ENCODE assay signal across 12 cellular contexts in the genomic region with DNA sequence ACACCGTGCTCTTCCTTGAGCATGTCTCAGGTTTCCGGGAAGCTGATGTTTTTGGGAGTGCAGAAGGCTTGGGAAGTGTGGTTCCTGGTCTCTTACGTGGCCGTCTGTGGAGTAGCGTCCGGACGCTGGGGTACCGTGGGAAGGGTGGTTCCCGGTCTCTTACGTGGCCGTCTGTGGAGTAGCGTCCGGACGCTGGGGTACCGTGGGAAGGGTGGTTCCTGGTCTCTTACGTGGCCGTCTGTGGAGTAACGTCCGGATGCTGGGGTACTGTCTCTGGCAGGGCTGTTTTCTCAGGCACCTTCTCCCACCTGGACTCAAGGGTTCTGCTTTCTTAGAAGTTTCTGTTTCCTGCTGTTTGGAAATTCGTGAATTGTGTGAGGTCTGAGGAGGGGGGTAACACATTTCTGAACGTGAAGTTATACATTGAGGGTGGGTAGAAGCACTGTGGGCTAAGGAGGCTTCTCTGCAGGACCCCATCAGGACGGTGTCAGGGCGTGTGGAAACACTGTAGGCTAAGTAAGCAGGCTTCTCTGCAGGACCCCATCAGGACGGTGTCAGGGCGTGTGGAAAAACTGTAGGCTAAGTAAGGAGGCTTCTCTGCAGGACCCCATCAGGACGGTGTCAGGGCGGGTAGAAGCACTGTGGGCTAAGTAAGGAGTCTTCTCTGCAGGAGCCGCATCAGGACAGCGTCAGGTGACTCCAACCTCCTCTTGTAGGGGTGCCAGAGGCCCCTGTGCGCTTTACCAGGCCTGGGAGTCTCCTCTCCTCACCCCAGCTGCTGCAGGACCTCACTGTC. TPM values are rescaled to one million over a fixed set of nuclear protein-coding genes. Genes with fewer than 3 reads are reported as not detected.
DNase-seq lines count a peak whose midpoint lies in the region; ATAC-seq and TF ChIP-seq lines count a peak whose summit lies in the region.
"Had no signal": no experiment of that assay in that cellular context is flagged by ENCODE, and none has a peak within 500 bp of the region (broad histone marks: within the 10 kb centered on the region; RNA-seq: fewer than 3 reads in every experiment).

No MANE protein-coding gene starts in this region.

- no peak overlapping the region for H3K9ac ChIP-seq in SK-N-SH
- no peak overlapping the region for H3K9ac ChIP-seq in mesendoderm (ENCODE audit: low read length)

- no peak overlapping the region for H3K4me2 ChIP-seq in SK-N-SH
- H3K4me2 ChIP-seq in mesendoderm (ENCODE audit: low read length), result no peak overlapping the region

- 88% methylated on average over 26 of the region's 30 CpGs for WGBS in SK-N-SH (ENCODE audit: low lambda C conversion rate)
- WGBS in mesendoderm (ENCODE audit: extremely low coverage, insufficient coverage, low lambda C conversion rate), result no CpG with 5 or more reads among the region's 30 CpGs
- WGBS in suprapubic skin, result 89% methylated on average over 30 of the region's 30 CpGs

- no peaks in the 10 kb centered on the region; a peak in 1 of 4 replicates for H3K4me1 ChIP-seq in SK-N-SH (ENCODE audit: control insufficient read depth in 1 of 2, insufficient read depth in 2 of 2, low read depth in 1 of 2, low read length in 1 of 2)
- peaks cover 5% of the 10 kb centered on the region for H3K4me1 ChIP-seq in mesendoderm (ENCODE audit: control insufficient read depth, low read depth, low read length)
- H3K4me1 ChIP-seq in suprapubic skin, result peaks cover 38% of the 10 kb centered on the region
- peaks cover 11% of the 10 kb centered on the region for H3K4me1 ChIP-seq in SJCRH30

- POLR2A ChIA-PET in SK-N-SH (lab: Yijun Ruan, JAX), result no interaction called here

- peak; percentile 20; the same call in 1 of the 3 replicates for ATAC-seq in SK-N-SH treated with all-trans-retinoic acid at 6 μM for 48 hours

- H3K36me3 ChIP-seq in SK-N-SH (replicated peaks in 1 of 2; ENCODE audit: control insufficient read depth in 1 of 2, insufficient read depth in 2 of 2, low read length in 1 of 2) (no peaks in the 10 kb centered on the region), mesendoderm (ENCODE audit: control insufficient read depth, insufficient read depth, low read length) (no peaks in the 10 kb centered on the region), suprapubic skin (no peaks in the 10 kb centered on the region), SJCRH30 (no peaks in the 10 kb centered on the region)

- no peaks in the 10 kb centered on the region for H3K9me2 ChIP-seq in SK-N-SH

- peak overlapping the region; percentile 92 for H2AK5ac ChIP-seq in mesendoderm (ENCODE audit: low read length)

- peak overlapping the region; percentile 13 for H2BK5ac ChIP-seq in mesendoderm (ENCODE audit: low read length)

- no peak overlapping the region for H3K4me3 ChIP-seq in SK-N-SH (ENCODE audit: low read depth in 2 of 2, low read length in 1 of 2)
- H3K4me3 ChIP-seq in mesendoderm (ENCODE audit: low read length), result no peak overlapping the region
- no peak overlapping the region for H3K4me3 ChIP-seq in suprapubic skin
- no peak overlapping the region for H3K4me3 ChIP-seq in SJCRH30
- H3K4me3 ChIP-seq: mucosa of descending colon had no signal

- CTCF ChIA-PET in SK-N-SH (lab: Yijun Ruan, JAX), result interaction anchor here (1.3 kb wide), 1 partner anchor 21 kb away, joined by 4 read pairs; no protein-coding TSS in a partner anchor

- no peak overlapping the region for H4K5ac ChIP-seq in mesendoderm (ENCODE audit: low read length)

- H3K56ac ChIP-seq in mesendoderm (ENCODE audit: low read length), result peak overlapping the region; percentile 76

- H3K18ac ChIP-seq in mesendoderm (ENCODE audit: low read length), result peak overlapping the region; percentile 65

- TF ChIP-seq POLR2A in suprapubic skin (IDR thresholded peaks at IDR 0.05), result no peak

- H3K23ac ChIP-seq in mesendoderm (ENCODE audit: low read length), result no peak overlapping the region

- peak overlapping the region; percentile 2 for H2BK120ac ChIP-seq in mesendoderm (ENCODE audit: low read depth, low read length)

- H2AFZ ChIP-seq in SK-N-SH (ENCODE audit: low read depth), result no peak overlapping the region

- H3F3A ChIP-seq in SK-N-SH (replicated peaks; ENCODE audit: insufficient read depth), result no peaks in the 10 kb centered on the region

- no peaks in the 10 kb centered on the region for H4K20me1 ChIP-seq in SK-N-SH (ENCODE audit: insufficient read depth)

- TF ChIP-seq CTCF in SK-N-SH (IDR thresholded peaks at IDR 0.05) (no peak), suprapubic skin (IDR thresholded peaks at IDR 0.05) (no peak)

- no peak overlapping the region for H3K27ac ChIP-seq in SK-N-SH (ENCODE audit: low read depth in 2 of 2, low read length in 1 of 2)
- peak overlapping the region; percentile 87 for H3K27ac ChIP-seq in angular gyrus (ENCODE audit: low read depth, low read length)
- H3K27ac ChIP-seq in mesendoderm (ENCODE audit: low read depth, low read length), result no peak overlapping the region
- peak overlapping the region; percentile 90 for H3K27ac ChIP-seq in suprapubic skin
- H3K27ac ChIP-seq in SJCRH30, result no peak overlapping the region; the same call in 1 of the 2 replicates
- H3K27ac ChIP-seq: 22Rv1 had no signal

- H3K4ac ChIP-seq in mesendoderm (ENCODE audit: low read depth, low read length), result peak overlapping the region; percentile 81

- no peak for TF ChIP-seq RAD21 in SK-N-SH (IDR thresholded peaks at IDR 0.05; ENCODE audit: low read length)

- TF ChIP-seq EP300 in SK-N-SH (IDR thresholded peaks at IDR 0.05; ENCODE audit: borderline replicate concordance in 1 of 2, low read depth in 1 of 2, low read length in 1 of 2) (no peak), suprapubic skin (IDR thresholded peaks at IDR 0.05) (no peak)

- H2BK15ac ChIP-seq in mesendoderm (replicated peaks; ENCODE audit: low read depth), result no peak overlapping the region

- H3K27me3 ChIP-seq in SK-N-SH (ENCODE audit: insufficient read depth) (no peaks in the 10 kb centered on the region), mesendoderm (ENCODE audit: insufficient read depth, low read length, poor library complexity) (no peaks in the 10 kb centered on the region), suprapubic skin (no peaks in the 10 kb centered on the region), SJCRH30 (no peaks in the 10 kb centered on the region)

- DNase-seq in SK-N-SH, result no peak
- no peak for DNase-seq in mesendoderm
- no peak for DNase-seq in suprapubic skin (ENCODE audit: low spot score in 2 of 2)
- no peak for DNase-seq in foreskin melanocyte
- DNase-seq in SJCRH30, result no peak
- DNase-seq in NCI-H510A treated with DMSO at 0.1 percent for 48 hours (lab: John Stamatoyannopoulos, UW), result no peak
- DNase-seq: NCI-H2081 treated with DMSO at 0.1 percent for 48 hours had no signal

- H3K79me2 ChIP-seq in SK-N-SH (ENCODE audit: insufficient read depth), result no peaks in the 10 kb centered on the region
- H3K79me2 ChIP-seq in mesendoderm (ENCODE audit: control insufficient read depth, insufficient read depth, low read length), result no peaks in the 10 kb centered on the region

- H3K9me3 ChIP-seq in SK-N-SH, result no peaks in the 10 kb centered on the region
- H3K9me3 ChIP-seq in suprapubic skin, result no peaks in the 10 kb centered on the region
- H3K9me3 ChIP-seq in SJCRH30 (replicated peaks), result no peaks in the 10 kb centered on the region
- H3K9me3 ChIP-seq: mucosa of descending colon had no signal

- no peaks in the 10 kb centered on the region for H3K79me1 ChIP-seq in mesendoderm (ENCODE audit: low read length)

- no peak overlapping the region for H4K8ac ChIP-seq in mesendoderm (ENCODE audit: low read depth, low read length)

TF ChIP-seq in SK-N-SH treated with all-trans-retinoic acid at 6 μM for 48 hours, 23 proteins besides CTCF, POLR2A, EP300 and RAD21 (continues in another document):
- no peak for TF ChIP-seq ESRRG (CRISPR knock-in tag; IDR thresholded peaks at IDR 0.05)
- no peak for TF ChIP-seq GLIS3 (CRISPR knock-in tag; IDR thresholded peaks at IDR 0.05)

TF ChIP-seq in SK-N-SH, 30 proteins besides CTCF, POLR2A, EP300 and RAD21 (continues in another document):
- no peak for TF ChIP-seq TEAD4 (IDR thresholded peaks at IDR 0.05; ENCODE audit: borderline replicate concordance, insufficient read depth)

RNA-seq across cellular contexts. Expression of gene IFITM3, which starts 5.3 kb away (rescaled TPM):
- 229 and 326 TPM in 2 replicates for polyA plus RNA-seq in SK-N-SH (2012; rRNA removed)
- 148 and 237 TPM in 2 replicates for polyA plus RNA-seq in SK-N-SH (2012; cell fraction: cytosol; rRNA removed)
- 84.2 and 113 TPM in 2 replicates for polyA plus RNA-seq in SK-N-SH (2012; cell fraction: nucleus; rRNA removed)
- 612 TPM for polyA plus RNA-seq in mesendoderm (2013, experiment 1 of 2)
- 633 TPM for polyA plus RNA-seq in mesendoderm (2013, experiment 2 of 2)
- total RNA-seq in suprapubic skin, result 100 to 1,000 TPM in 2 of 4 donors, 10 to 100 TPM in 2; 69.6 to 160 (median 110) TPM
- total RNA-seq in SJCRH30 (2014; rRNA removed; shearing (Covaris generic)), result 100 and 101 TPM in 2 replicates

RNA-seq across cellular contexts. Expression of gene IFITM1, which starts 12.2 kb away (rescaled TPM):
- 15.3 and 19.4 TPM in 2 replicates for polyA plus RNA-seq in SK-N-SH (2012; rRNA removed)
- polyA plus RNA-seq in SK-N-SH (2012; cell fraction: cytosol; rRNA removed), result 10.6 and 12.6 TPM in 2 replicates
- polyA plus RNA-seq in SK-N-SH (2012; cell fraction: nucleus; rRNA removed), result 4.7 and 8.8 TPM in 2 replicates
- 1,155 TPM for polyA plus RNA-seq in mesendoderm (2013, experiment 1 of 2)
- polyA plus RNA-seq in mesendoderm (2013, experiment 2 of 2), result 1,131 TPM
- 100 to 1,000 TPM in 1 of 4 donors, 10 to 100 TPM in 3; 50.7 to 128 (median 67.6) TPM for total RNA-seq in suprapubic skin
- total RNA-seq in SJCRH30 (2014; rRNA removed; shearing (Covaris generic)), result 4.9 and 7.4 TPM in 2 replicates

RNA-seq across cellular contexts. Expression of gene IFITM2, which starts 18.4 kb away (rescaled TPM):
- polyA plus RNA-seq in SK-N-SH (2012; rRNA removed), result 398 and 518 TPM in 2 replicates
- polyA plus RNA-seq in SK-N-SH (2012; cell fraction: cytosol; rRNA removed), result 239 and 341 TPM in 2 replicates
- polyA plus RNA-seq in SK-N-SH (2012; cell fraction: nucleus; rRNA removed), result 92.5 and 106 TPM in 2 replicates
- polyA plus RNA-seq in mesendoderm (2013, experiment 1 of 2), result 1,871 TPM
- polyA plus RNA-seq in mesendoderm (2013, experiment 2 of 2), result 1,795 TPM
- total RNA-seq in suprapubic skin, result 10 to 100 TPM; 25.6 to 84.1 (median 45.1) TPM
- total RNA-seq in SJCRH30 (2014; rRNA removed; shearing (Covaris generic)), result 38.4 and 40.0 TPM in 2 replicates

RNA-seq across cellular contexts. Expression of gene IFITM5, which starts 26.7 kb away (rescaled TPM):
- polyA plus RNA-seq in SK-N-SH (2012; rRNA removed), result not detected in 2 replicates
- not detected in 2 replicates for polyA plus RNA-seq in SK-N-SH (2012; cell fraction: cytosol; rRNA removed)
- polyA plus RNA-seq in SK-N-SH (2012; cell fraction: nucleus; rRNA removed), result not detected in 2 replicates
- 0.13 TPM for polyA plus RNA-seq in mesendoderm (2013, experiment 1 of 2)
- polyA plus RNA-seq in mesendoderm (2013, experiment 2 of 2), result 0.15 TPM
- total RNA-seq in suprapubic skin, result not detected
- total RNA-seq in SJCRH30 (2014; rRNA removed; shearing (Covaris generic)), result not detected in 2 replicates
- total RNA-seq: dermis microvascular lymphatic vessel endothelial cell, mucosa of descending colon had no signal

RNA-seq across cellular contexts. Expression of gene PGGHG, which starts 37.1 kb away (rescaled TPM):
- 19.9 and 26.5 TPM in 2 replicates for polyA plus RNA-seq in SK-N-SH (2012; rRNA removed)
- polyA plus RNA-seq in SK-N-SH (2012; cell fraction: cytosol; rRNA removed), result 1.5 and 2.6 TPM in 2 replicates
- polyA plus RNA-seq in SK-N-SH (2012; cell fraction: nucleus; rRNA removed), result 251 and 265 TPM in 2 replicates
- polyA plus RNA-seq in mesendoderm (2013, experiment 1 of 2), result 27.3 TPM
- 26.0 TPM for polyA plus RNA-seq in mesendoderm (2013, experiment 2 of 2)
- total RNA-seq in suprapubic skin, result 10 to 100 TPM in 2 of 4 donors, 1 to 10 TPM in 2; 3.5 to 22.0 (median 8.1) TPM
- 4.7 and 8.5 TPM in 2 replicates for total RNA-seq in SJCRH30 (2014; rRNA removed; shearing (Covaris generic))

Comparison
In these comparisons a context has a peak if more than half of its experiments do, and no peak if none do; other contexts are left out.
1. H3K27ac ChIP-seq: peak in angular gyrus (single experiment) and suprapubic skin (single experiment); none in SK-N-SH (0 of 2), mesendoderm (single experiment) and SJCRH30 (single experiment).